Comparison of ENCODE assay signal across 8 cellular contexts in the genomic region with DNA sequence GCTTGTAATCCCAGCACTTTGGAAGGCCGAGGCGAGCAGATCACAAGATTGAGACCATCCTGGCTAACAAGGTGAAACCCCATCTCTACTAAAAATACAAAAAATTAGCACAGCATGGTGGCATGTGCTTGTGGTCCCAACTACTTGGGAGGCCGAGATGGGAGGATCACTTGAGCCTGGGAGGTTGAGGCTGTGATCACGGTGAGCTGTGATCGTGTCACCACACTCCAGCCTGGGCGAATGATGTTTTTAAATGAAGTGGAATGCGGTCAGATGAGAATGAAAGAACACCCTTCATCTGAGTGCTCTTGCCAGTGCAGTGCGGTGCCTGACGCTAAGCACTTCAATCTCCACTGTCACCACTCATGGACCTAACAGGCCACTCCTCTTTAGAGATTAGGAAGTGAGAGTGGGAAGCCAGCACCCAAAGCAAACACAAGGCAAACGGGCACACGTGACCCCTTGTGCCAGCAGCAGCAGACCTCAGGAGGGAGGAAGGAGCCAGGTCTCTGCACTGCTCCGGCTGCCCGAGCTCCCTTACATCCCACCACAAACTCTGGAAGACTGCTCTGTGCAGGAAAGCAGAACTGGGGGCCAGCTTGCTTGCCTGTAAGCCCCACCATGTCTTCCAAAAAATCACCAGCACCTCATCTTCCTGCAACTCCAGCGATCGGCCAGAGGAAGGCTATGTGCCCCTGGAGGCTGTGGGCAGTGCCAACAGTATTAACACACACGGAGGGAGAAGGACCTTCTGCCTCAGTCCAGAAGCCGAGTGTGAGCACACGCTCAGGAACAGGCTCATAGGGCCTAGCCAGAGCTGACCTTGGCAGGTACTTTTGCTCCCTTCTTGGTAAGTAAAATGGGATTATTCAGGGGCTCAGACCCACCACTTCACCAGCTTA. TPM values are rescaled to one million over a fixed set of nuclear protein-coding genes. Genes with fewer than 3 reads are reported as not detected.
DNase-seq lines count a peak whose midpoint lies in the region; ATAC-seq and TF ChIP-seq lines count a peak whose summit lies in the region.

No MANE protein-coding gene starts in this region.

- peak overlapping the region; percentile 77 for H3K4me3 Mint-ChIP-seq in stimulated activated memory B cell treated with anti-CD40 and anti-IgM and Interleukin-4, amounts not matched to agents 10 μg/mL and 1 μg/mL and 100 μg/mL, for 72 hours

- no peaks in the 10 kb centered on the region for H3K36me3 Mint-ChIP-seq in stimulated activated memory B cell treated with anti-CD40 and anti-IgM and Interleukin-4, amounts not matched to agents 10 μg/mL and 1 μg/mL and 100 μg/mL, for 72 hours

- TF ChIP-seq RAD21 in HCT116 (IDR thresholded peaks at IDR 0.05; ENCODE audit: low read depth) = no peak

- CTCF ChIA-PET in HCT116 (lab: Charles Lee) = no interaction called here

- POLR2A ChIA-PET in HCT116 (lab: Charles Lee) = interaction anchor here (0.7 kb wide), 1 partner anchor 10 kb away, joined by 4 read pairs; no protein-coding TSS in a partner anchor

- H3K9me2 ChIP-seq in HCT116 (ENCODE audit: insufficient read depth) = no peaks in the 10 kb centered on the region

- peaks cover 24 to 61% of the 10 kb centered on the region in 2 experiments for H3K4me1 ChIP-seq in HCT116 (ENCODE audit: control insufficient read depth in 1 of 2, insufficient read depth in 2 of 2, low read length in 2 of 2)
- H3K4me1 ChIP-seq in RWPE2 (ENCODE audit: insufficient read depth, poor library complexity, severe bottlenecking) = peaks cover 21% of the 10 kb centered on the region
- peaks cover 0 to 58% of the 10 kb centered on the region in 2 donors for H3K4me1 ChIP-seq in right atrium auricular region

- H3K9me3 Mint-ChIP-seq in stimulated activated memory B cell treated with anti-CD40 and anti-IgM and Interleukin-4, amounts not matched to agents 10 μg/mL and 1 μg/mL and 100 μg/mL, for 72 hours = no peaks in the 10 kb centered on the region

- no peaks in the 10 kb centered on the region; the same call in 1 of the 2 replicates for H3K79me2 ChIP-seq in HCT116 (ENCODE audit: insufficient read depth, low read length)

- no peaks in the 10 kb centered on the region for H4K20me1 ChIP-seq in HCT116 (ENCODE audit: insufficient read depth)

- BruUV-seq in HCT116 (replicated peaks; lab: Mats Ljungman, UMichigan) = no TSS peak

- peaks cover 30% of the 10 kb centered on the region for H3K4me1 Mint-ChIP-seq in stimulated activated memory B cell treated with anti-CD40 and anti-IgM and Interleukin-4, amounts not matched to agents 10 μg/mL and 1 μg/mL and 100 μg/mL, for 72 hours

- H3K4me3 ChIP-seq in HCT116 (replicated peaks in 1 of 2; ENCODE audit: low read depth in 1 of 2, low read length in 2 of 2) (no peak overlapping the region), RWPE2 (ENCODE audit: severe bottlenecking) (no peak overlapping the region), right atrium auricular region (peak overlapping the region; percentile 22 to 34)

- no peak overlapping the region for H3K9ac ChIP-seq in HCT116 (ENCODE audit: low read length)

- H3K27ac ChIP-seq in HCT116 (ENCODE audit: low read depth, low read length) = no peak overlapping the region
- peak overlapping the region; percentile 82 for H3K27ac ChIP-seq in RWPE2 (ENCODE audit: poor library complexity, severe bottlenecking)
- peak overlapping the region; percentile 85 to 94 for H3K27ac ChIP-seq in right atrium auricular region

- H3K36me3 ChIP-seq in HCT116 (ENCODE audit: control insufficient read depth in 1 of 2, insufficient read depth in 2 of 2, low read length in 2 of 2) (no peaks in the 10 kb centered on the region), RWPE2 (ENCODE audit: low read depth) (no peaks in the 10 kb centered on the region), right atrium auricular region (no peaks in the 10 kb centered on the region)

- TF ChIP-seq POLR2A in HCT116 (IDR thresholded peaks at IDR 0.05; ENCODE audit: borderline replicate concordance, extremely low read depth, insufficient read depth, insufficient read length) = no peak

- H3K27ac Mint-ChIP-seq in stimulated activated memory B cell treated with anti-CD40 and anti-IgM and Interleukin-4, amounts not matched to agents 10 μg/mL and 1 μg/mL and 100 μg/mL, for 72 hours = peak overlapping the region; percentile 91

- DNase-seq in HCT116 (ENCODE audit: low read depth, low spot score) = no peak
- no peak for DNase-seq in RWPE2 (ENCODE audit: low spot score)
- peak; percentile 83 for DNase-seq in right atrium auricular region (ENCODE audit: low spot score)
- DNase-seq in activated CD4-positive, CD25-positive, alpha-beta regulatory T cell treated with anti-CD3 and anti-CD28 coated beads, Interleukin-2, amount 50 U/mL, for 72 hours = no peak

- no peak for ATAC-seq in HCT116
- peak; percentile 28; the same call in 2 of the 3 replicates for ATAC-seq in RWPE2 (ENCODE audit: low read depth)
- ATAC-seq in stimulated activated memory B cell treated with anti-CD40 and anti-IgM and Interleukin-4, amounts not matched to agents 10 μg/mL and 1 μg/mL and 100 μg/mL, for 72 hours = peak; percentile 94
- ATAC-seq in HG02763 (IDR thresholded peaks at IDR 0.05; ENCODE audit: unreplicated experiment) = no peak
- no peak for ATAC-seq in GM21723 (IDR thresholded peaks at IDR 0.05; ENCODE audit: unreplicated experiment)
- ATAC-seq in HG02623 (IDR thresholded peaks at IDR 0.05; ENCODE audit: unreplicated experiment) = no peak

- RAD21 ChIA-PET in HCT116 (lab: Charles Lee; ENCODE audit: low non-redundant PET in 1 of 2, low total read pairs in 2 of 2, uncharacterized antibody in 2 of 2, unreplicated experiment in 2 of 2) = no interaction called here

- intact Hi-C loops in HCT116 (cut with micrococcal nuclease) = no loop called here

- TF ChIP-seq CTCF in HCT116 (IDR thresholded peaks at IDR 0.05 in 2 of 3, conservative IDR thresholded peaks at IDR 0.05 in 1 of 3; ENCODE audit: borderline replicate concordance in 1 of 3, insufficient read depth in 1 of 3, low read depth in 2 of 3, low read length in 2 of 3) (no peak), RWPE2 (IDR thresholded peaks at IDR 0.05; ENCODE audit: poor library complexity, severe bottlenecking) (no peak), right atrium auricular region (IDR thresholded peaks at IDR 0.05) (no peak)

- H2AFZ ChIP-seq in HCT116 (ENCODE audit: low read depth, low read length, poor library complexity, severe bottlenecking) = no peak overlapping the region

- no peaks in the 10 kb centered on the region for H3K27me3 Mint-ChIP-seq in stimulated activated memory B cell treated with anti-CD40 and anti-IgM and Interleukin-4, amounts not matched to agents 10 μg/mL and 1 μg/mL and 100 μg/mL, for 72 hours

- H3K27me3 ChIP-seq in HCT116 (ENCODE audit: insufficient read depth, low read length) (no peaks in the 10 kb centered on the region), RWPE2 (ENCODE audit: insufficient read depth, poor library complexity, severe bottlenecking) (no peaks in the 10 kb centered on the region), right atrium auricular region (no peaks in the 10 kb centered on the region)

- H3K4me2 ChIP-seq in HCT116 (ENCODE audit: low read length) = peak overlapping the region; percentile 9; the same call in 1 of the 2 replicates

- no peaks in the 10 kb centered on the region for H3K9me3 ChIP-seq in HCT116 (ENCODE audit: control insufficient read depth in 1 of 2, insufficient read depth in 1 of 2, low read depth in 1 of 2, low read length in 2 of 2)
- H3K9me3 ChIP-seq in RWPE2 (ENCODE audit: severe bottlenecking) = no peaks in the 10 kb centered on the region
- no peaks in the 10 kb centered on the region for H3K9me3 ChIP-seq in right atrium auricular region

TF ChIP-seq in HCT116, 20 proteins besides CTCF, POLR2A, EP300 and RAD21 (continues in another document):
- TF ChIP-seq, protein P1, sequence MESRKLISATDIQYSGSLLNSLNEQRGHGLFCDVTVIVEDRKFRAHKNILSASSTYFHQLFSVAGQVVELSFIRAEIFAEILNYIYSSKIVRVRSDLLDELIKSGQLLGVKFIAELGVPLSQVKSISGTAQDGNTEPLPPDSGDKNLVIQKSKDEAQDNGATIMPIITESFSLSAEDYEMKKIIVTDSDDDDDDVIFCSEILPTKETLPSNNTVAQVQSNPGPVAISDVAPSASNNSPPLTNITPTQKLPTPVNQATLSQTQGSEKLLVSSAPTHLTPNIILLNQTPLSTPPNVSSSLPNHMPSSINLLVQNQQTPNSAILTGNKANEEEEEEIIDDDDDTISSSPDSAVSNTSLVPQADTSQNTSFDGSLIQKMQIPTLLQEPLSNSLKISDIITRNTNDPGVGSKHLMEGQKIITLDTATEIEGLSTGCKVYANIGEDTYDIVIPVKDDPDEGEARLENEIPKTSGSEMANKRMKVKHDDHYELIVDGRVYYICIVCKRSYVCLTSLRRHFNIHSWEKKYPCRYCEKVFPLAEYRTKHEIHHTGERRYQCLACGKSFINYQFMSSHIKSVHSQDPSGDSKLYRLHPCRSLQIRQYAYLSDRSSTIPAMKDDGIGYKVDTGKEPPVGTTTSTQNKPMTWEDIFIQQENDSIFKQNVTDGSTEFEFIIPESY (IDR thresholded peaks at IDR 0.05; ENCODE audit: extremely low read depth, insufficient replicate concordance, low read length) = no peak
- TF ChIP-seq FOSL1 (IDR thresholded peaks at IDR 0.05; ENCODE audit: low read depth) = no peak

RNA-seq across cellular contexts. Expression of a gene that starts 9.7 kb away (rescaled TPM):
- total RNA-seq in HCT116 (2021; ENCODE audit: unreplicated experiment) (31.3 TPM), right atrium auricular region (10 to 100 TPM; 22.3 to 31.9 TPM)
- polyA plus RNA-seq in HCT116 (2012) = 33.7 and 43.0 TPM in 2 replicates

RNA-seq across cellular contexts. Expression of a gene that starts 42.8 kb away (rescaled TPM):
- total RNA-seq in HCT116 (2021; ENCODE audit: unreplicated experiment) (26.6 TPM), right atrium auricular region (10 to 100 TPM; 25.0 to 32.1 TPM)
- polyA plus RNA-seq in HCT116 (2012) = 11.1 and 16.2 TPM in 2 replicates

RNA-seq across cellular contexts. Expression of a gene that starts 42.9 kb away (rescaled TPM):
- total RNA-seq in HCT116 (2021; ENCODE audit: unreplicated experiment) (8.6 TPM), right atrium auricular region (10 to 100 TPM; 10.0 to 13.9 TPM)
- polyA plus RNA-seq in HCT116 (2012) = 5.7 and 5.9 TPM in 2 replicates

Comparison
In these comparisons a context has a peak if more than half of its experiments do, and no peak if none do; other contexts are left out.
1. ATAC-seq: peak in RWPE2 (single experiment) and stimulated activated memory B cell treated with anti-CD40 and anti-IgM and Interleukin-4, amounts not matched to agents 10 μg/mL and 1 μg/mL and 100 μg/mL, for 72 hours (single experiment); none in HCT116 (single experiment), HG02763 (single experiment), GM21723 (single experiment) and HG02623 (single experiment).
2. H3K4me3 ChIP-seq: peak in right atrium auricular region (2 of 2); none in HCT116 (0 of 2) and RWPE2 (single experiment).